Comparison of ENCODE assay signal across 36 cellular contexts in the genomic region with DNA sequence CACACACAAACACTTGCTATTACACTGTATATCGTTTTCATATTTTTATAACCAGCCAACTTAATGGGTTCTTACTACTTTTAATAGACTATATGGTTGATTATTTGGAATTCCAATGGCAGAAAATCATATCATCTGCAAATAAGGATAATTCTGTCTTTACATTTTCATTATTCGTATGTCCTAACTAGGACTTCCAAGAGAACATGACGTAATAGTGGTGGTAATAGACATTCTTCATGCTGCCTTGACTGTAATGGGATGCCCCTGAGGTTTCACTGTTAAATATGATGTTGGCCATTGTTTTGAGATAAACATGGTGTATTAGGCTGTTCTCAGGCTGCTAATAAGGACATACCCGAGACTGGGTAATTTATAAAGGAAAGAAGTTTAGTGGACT. TPM values are rescaled to one million over a fixed set of nuclear protein-coding genes. Genes with fewer than 3 reads are reported as not detected.
"Had no signal": no experiment of that assay in that cellular context is flagged by ENCODE, and none has a peak within 500 bp of the region (broad histone marks: within the 10 kb centered on the region; RNA-seq: fewer than 3 reads in every experiment).

No MANE protein-coding gene starts in this region.

- ATAC-seq: naive thymus-derived CD4-positive, alpha-beta T cell; natural killer cell; psoas muscle; right cardiac atrium; sciatic nerve; stimulated activated effector memory CD8-positive, alpha-beta T cell treated with anti-CD3 and anti-CD28 coated beads, Interleukin-12 subunit alpha, Interleukin-12 subunit beta, amount 100 ng/mL, for 72 hours; stimulated activated naive B cell treated with anti-CD40 and anti-IgM and Interleukin-4, amounts not matched to agents 10 μg/mL and 1 μg/mL and 100 μg/mL, for 72 hours had no signal

- H3K9me3 ChIP-seq: ovary, psoas muscle, spleen, stomach, thoracic aorta, thyroid gland, tibial nerve, upper lobe of left lung, vagina had no signal

- H3K36me3 ChIP-seq: ovary, spleen, stomach, thoracic aorta, thyroid gland, tibial nerve, upper lobe of left lung, vagina had no signal

- H3K27ac ChIP-seq: ovary, parathyroid adenoma, psoas muscle, skin epidermis, spleen, stomach, thoracic aorta, thyroid gland, tibial nerve, upper lobe of left lung, vagina had no signal

- H3K4me3 ChIP-seq: ovary, psoas muscle, skin epidermis, smooth muscle cell, spleen, stomach, thoracic aorta, thyroid gland, tibial nerve, upper lobe of left lung, vagina had no signal

- H3K27ac Mint-ChIP-seq: naive thymus-derived CD4-positive, alpha-beta T cell; natural killer cell; nephron; progenitor cell of endocrine pancreas; stimulated activated effector memory CD8-positive, alpha-beta T cell treated with anti-CD3 and anti-CD28 coated beads, Interleukin-12 subunit alpha, Interleukin-12 subunit beta, amount 100 ng/mL, for 72 hours; stimulated activated naive B cell treated with anti-CD40 and anti-IgM and Interleukin-4, amounts not matched to agents 10 μg/mL and 1 μg/mL and 100 μg/mL, for 72 hours; stimulated activated naive CD8-positive, alpha-beta T cell treated with anti-CD3 and anti-CD28 coated beads, Interleukin-15, Interleukin-2, amounts not matched to agents 100 ng/mL and 50 ng/mL, for 24 hours had no signal

- DNase-seq: naive thymus-derived CD4-positive, alpha-beta T cell; natural killer cell; occipital lobe; ovary; posterior cingulate gyrus; psoas muscle; right cardiac atrium; spleen; stimulated activated CD4-positive, alpha-beta T cell treated with anti-CD3 and anti-CD28 coated beads, Interleukin-12 subunit alpha, Interleukin-12 subunit beta, amount 100 ng/mL, for 4 hours; stimulated activated CD4-positive, alpha-beta T cell treated with anti-CD3 and anti-CD28 coated beads, Interleukin-1b, Interleukin-23, amount 100 ng/mL, for 48 hours; stimulated activated CD4-positive, alpha-beta T cell treated with anti-CD3 and anti-CD28 coated beads, Interleukin-2, amount 100 ng/mL, for 48 hours; stimulated activated CD4-positive, alpha-beta T cell treated with anti-CD3 and anti-CD28 coated beads, Interleukin-4, amount 100 ng/mL, for 24 hours; stimulated activated naive B cell treated with anti-CD40 and anti-IgM and Interleukin-4, amounts not matched to agents 10 μg/mL and 1 μg/mL and 100 μg/mL, for 72 hours; stimulated activated naive CD4-positive, alpha-beta T cell treated with Interleukin-2 at 50 U/mL for 16 hours; stomach; thyroid gland; trophoblast cell; upper lobe of left lung had no signal

- H3K4me3 Mint-ChIP-seq: naive thymus-derived CD4-positive, alpha-beta T cell; natural killer cell; nephron; neural crest cell; stimulated activated effector memory CD8-positive, alpha-beta T cell treated with anti-CD3 and anti-CD28 coated beads, Interleukin-12 subunit alpha, Interleukin-12 subunit beta, amount 100 ng/mL, for 72 hours; stimulated activated naive B cell treated with anti-CD40 and anti-IgM and Interleukin-4, amounts not matched to agents 10 μg/mL and 1 μg/mL and 100 μg/mL, for 72 hours; stimulated activated naive CD8-positive, alpha-beta T cell treated with anti-CD3 and anti-CD28 coated beads, Interleukin-15, Interleukin-2, amounts not matched to agents 100 ng/mL and 50 ng/mL, for 24 hours had no signal

- H3K27me3 ChIP-seq: ovary, spleen, stomach, thyroid gland, tibial nerve, upper lobe of left lung, vagina had no signal

- H3K4me2 ChIP-seq: smooth muscle cell had no signal

- H3K4me1 ChIP-seq: parathyroid adenoma, psoas muscle, spleen, stomach, thyroid gland, tibial nerve, upper lobe of left lung, vagina had no signal

- H3K36me3 Mint-ChIP-seq: naive thymus-derived CD4-positive, alpha-beta T cell; natural killer cell; stimulated activated effector memory CD8-positive, alpha-beta T cell treated with anti-CD3 and anti-CD28 coated beads, Interleukin-12 subunit alpha, Interleukin-12 subunit beta, amount 100 ng/mL, for 72 hours; stimulated activated naive B cell treated with anti-CD40 and anti-IgM and Interleukin-4, amounts not matched to agents 10 μg/mL and 1 μg/mL and 100 μg/mL, for 72 hours had no signal

- FAIRE-seq: urothelium cell line had no signal

- H3K27me3 Mint-ChIP-seq: progenitor cell of endocrine pancreas had no signal

- H3K4me1 Mint-ChIP-seq: naive thymus-derived CD4-positive, alpha-beta T cell; natural killer cell; nephron; neural crest cell; stimulated activated effector memory CD8-positive, alpha-beta T cell treated with anti-CD3 and anti-CD28 coated beads, Interleukin-12 subunit alpha, Interleukin-12 subunit beta, amount 100 ng/mL, for 72 hours; stimulated activated naive B cell treated with anti-CD40 and anti-IgM and Interleukin-4, amounts not matched to agents 10 μg/mL and 1 μg/mL and 100 μg/mL, for 72 hours had no signal

- H3K9ac ChIP-seq: parathyroid adenoma had no signal

- H3K9me3 Mint-ChIP-seq: naive thymus-derived CD4-positive, alpha-beta T cell; natural killer cell; nephron; neural crest cell; stimulated activated effector memory CD8-positive, alpha-beta T cell treated with anti-CD3 and anti-CD28 coated beads, Interleukin-12 subunit alpha, Interleukin-12 subunit beta, amount 100 ng/mL, for 72 hours; stimulated activated naive CD8-positive, alpha-beta T cell treated with anti-CD3 and anti-CD28 coated beads, Interleukin-15, Interleukin-2, amounts not matched to agents 100 ng/mL and 50 ng/mL, for 24 hours had no signal

- H2AFZ ChIP-seq: parathyroid adenoma had no signal

- H3K79me2 ChIP-seq: parathyroid adenoma had no signal

RNA-seq across cellular contexts. Expression of gene DYNAP, which starts 45.2 kb away (rescaled TPM):
- total RNA-seq: naive thymus-derived CD4-positive, alpha-beta T cell; natural killer cell; neural crest cell; occipital lobe; osteoblast; ovary; progenitor cell of endocrine pancreas; psoas muscle; renal cortical epithelial cell; right cardiac atrium; sciatic nerve; smooth muscle cell; stomach; subcutaneous adipose tissue; temporal lobe; thoracic aorta; thyroid gland; tibial nerve; upper lobe of left lung; ureter; vagina had no signal
- polyA plus RNA-seq: naive thymus-derived CD4-positive, alpha-beta T cell; ovary; psoas muscle; right cardiac atrium; smooth muscle cell had no signal
